ENCODE assay signal across 16 cellular contexts in the genomic region with DNA sequence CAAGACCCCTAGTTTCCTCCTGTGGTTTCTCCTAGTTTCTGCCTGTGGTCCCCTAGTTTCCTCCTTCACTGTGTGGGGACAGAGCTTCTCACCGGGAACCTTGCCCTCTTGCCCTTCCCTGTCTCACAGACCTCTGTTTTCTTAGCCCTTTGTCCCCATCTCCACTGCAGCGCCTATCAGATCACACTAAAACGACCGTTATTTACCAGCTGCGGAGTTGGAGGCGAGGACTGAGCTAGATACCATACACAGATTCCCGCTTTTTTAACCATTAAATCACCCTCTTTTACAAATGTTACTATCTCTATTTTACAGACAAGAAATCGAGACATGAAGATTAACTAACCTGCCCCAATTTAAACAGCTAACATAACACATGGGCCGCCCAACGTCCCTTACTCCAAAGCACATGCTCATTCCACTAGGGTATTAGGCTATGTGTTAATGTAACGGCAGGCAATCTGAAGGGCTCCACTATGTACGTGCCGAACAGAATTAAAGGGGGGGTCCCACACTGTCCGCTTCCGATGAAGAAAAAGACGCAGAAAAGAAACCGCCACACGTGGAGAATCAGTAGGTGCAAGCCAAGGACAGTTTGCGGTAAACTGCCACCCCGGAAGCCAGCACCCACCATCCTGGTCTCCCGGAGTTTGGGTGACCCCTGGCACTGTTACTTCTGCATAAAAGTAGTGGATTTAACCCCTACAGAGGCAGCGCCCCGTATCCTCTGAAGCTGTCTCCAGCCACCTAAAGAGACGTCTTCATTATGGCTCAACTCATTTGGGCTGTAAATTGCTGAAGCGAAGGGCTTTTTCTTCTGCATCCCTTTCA. TPM values are rescaled to one million over a fixed set of nuclear protein-coding genes. Genes with fewer than 3 reads are reported as not detected.
DNase-seq lines count a peak whose midpoint lies in the region; ATAC-seq lines count a peak whose summit lies in the region.
"Had no signal": no experiment of that assay in that cellular context is flagged by ENCODE, and none has a peak within 500 bp of the region (broad histone marks: within the 10 kb centered on the region; RNA-seq: fewer than 3 reads in every experiment).

No MANE protein-coding gene starts in this region.

- H3K27me3 ChIP-seq in BLaER1 treated with 17β-estradiol and CSF1 and Interleukin-3, amounts not matched to agents 10 nM and 100 nM: peaks cover 11 to 30% (median 26%) of the 10 kb centered on the region in 11 experiments; a peak in 21 of 22 replicates
- H3K27me3 ChIP-seq: thyroid gland had no signal

- peaks cover 26% of the 10 kb centered on the region for H3K27me3 Mint-ChIP-seq in activated T-helper 2 cell treated with anti-CD3 and anti-CD28 coated beads, Interferon-gamma antibody, Interleukin-2, Interleukin-4, amounts not matched to agents 10 μg/mL and 5 μg/mL and 100 μg/mL, durations not matched to agents 14 hours and 24 hours and 36 hours (ENCODE audit: low read depth)
- no peaks in the 10 kb centered on the region for H3K27me3 Mint-ChIP-seq in naive B cell

- intact Hi-C loops in activated T-helper 2 cell treated with anti-CD3 and anti-CD28 coated beads, Interferon-gamma antibody, Interleukin-2, Interleukin-4, amounts not matched to agents 10 μg/mL and 5 μg/mL and 100 μg/mL, durations not matched to agents 14 hours and 24 hours and 36 hours (cut with micrococcal nuclease): no loop called here

- no peak overlapping the region for H3K27ac Mint-ChIP-seq in activated T-helper 2 cell treated with anti-CD3 and anti-CD28 coated beads, Interferon-gamma antibody, Interleukin-2, Interleukin-4, amounts not matched to agents 10 μg/mL and 5 μg/mL and 100 μg/mL, durations not matched to agents 14 hours and 24 hours and 36 hours
- peak overlapping the region in 1 of 6 donors; percentile 76 for H3K27ac Mint-ChIP-seq in naive B cell
- H3K27ac Mint-ChIP-seq: T-helper 1 cell treated with Interleukin-12 subunit alpha and Interleukin-12 subunit beta and Interleukin-4 antibody, amounts not matched to agents 30 μg/mL and 1 μg/mL, for 36 hours had no signal

- H3K4me3 ChIP-seq in BLaER1 treated with 17β-estradiol and CSF1 and Interleukin-3, amounts not matched to agents 10 nM and 100 nM: no peak overlapping the region
- H3K4me3 ChIP-seq: thyroid gland had no signal

- H3K4me3 Mint-ChIP-seq in activated T-helper 2 cell treated with anti-CD3 and anti-CD28 coated beads, Interferon-gamma antibody, Interleukin-2, Interleukin-4, amounts not matched to agents 10 μg/mL and 5 μg/mL and 100 μg/mL, durations not matched to agents 14 hours and 24 hours and 36 hours (ENCODE audit: low read depth): peak overlapping the region; percentile 61
- H3K4me3 Mint-ChIP-seq in naive B cell: peak overlapping the region; percentile 38 to 93 (median 84)

- H3K4me2 ChIP-seq in BLaER1 treated with 17β-estradiol and CSF1 and Interleukin-3, amounts not matched to agents 10 nM and 100 nM: peak overlapping the region in 10 of 11 experiments; percentile 12 to 78 (median 45); a peak in 18 of 22 replicates

- no peak overlapping the region for H3K9ac ChIP-seq in BLaER1 treated with 17β-estradiol and CSF1 and Interleukin-3, amounts not matched to agents 10 nM and 100 nM

- H3K27ac ChIP-seq in BLaER1 treated with 17β-estradiol and CSF1 and Interleukin-3, amounts not matched to agents 10 nM and 100 nM: no peak overlapping the region

- peak; percentile 69 for DNase-seq in GDM1 (lab: John Stamatoyannopoulos, UW)
- no peak for DNase-seq in activated T-helper 2 cell treated with anti-CD3 and anti-CD28 coated beads, Interferon-gamma antibody, Interleukin-2, Interleukin-4, amounts not matched to agents 10 μg/mL and 5 μg/mL and 100 μg/mL, durations not matched to agents 14 hours and 24 hours and 36 hours (ENCODE audit: low spot score)
- DNase-seq in naive B cell: no peak
- no peak for DNase-seq in GM19238 (ENCODE audit: insufficient read length, low spot score)
- DNase-seq: heart left ventricle, NCI-H774, RPMI8226 had no signal

- peaks cover 6 to 17% (median 12%) of the 10 kb centered on the region in 11 experiments for H3K36me3 ChIP-seq in BLaER1 treated with 17β-estradiol and CSF1 and Interleukin-3, amounts not matched to agents 10 nM and 100 nM

- no peaks in the 10 kb centered on the region for H3K9me3 ChIP-seq in BLaER1 treated with 17β-estradiol and CSF1 and Interleukin-3, amounts not matched to agents 10 nM and 100 nM (replicated peaks in 1 of 11)
- H3K9me3 ChIP-seq: heart left ventricle, thyroid gland had no signal

- no peaks in the 10 kb centered on the region for H3K9me3 Mint-ChIP-seq in activated T-helper 2 cell treated with anti-CD3 and anti-CD28 coated beads, Interferon-gamma antibody, Interleukin-2, Interleukin-4, amounts not matched to agents 10 μg/mL and 5 μg/mL and 100 μg/mL, durations not matched to agents 14 hours and 24 hours and 36 hours
- H3K9me3 Mint-ChIP-seq in naive B cell: peaks cover 0 to 1% (median 0%) of the 10 kb centered on the region in 7 donors
- H3K9me3 Mint-ChIP-seq: T-helper 1 cell treated with Interleukin-12 subunit alpha and Interleukin-12 subunit beta and Interleukin-4 antibody, amounts not matched to agents 30 μg/mL and 1 μg/mL, for 36 hours had no signal

- ATAC-seq in naive B cell (ENCODE audit: low read depth in 2 of 2) (no peak), HG03025 (IDR thresholded peaks at IDR 0.05; ENCODE audit: low FRiP score, unreplicated experiment) (no peak), GM21367 (IDR thresholded peaks at IDR 0.05; ENCODE audit: unreplicated experiment) (no peak), GM21447 (IDR thresholded peaks at IDR 0.05; ENCODE audit: unreplicated experiment) (no peak)
- ATAC-seq: heart left ventricle had no signal

- H3K36me3 Mint-ChIP-seq in activated T-helper 2 cell treated with anti-CD3 and anti-CD28 coated beads, Interferon-gamma antibody, Interleukin-2, Interleukin-4, amounts not matched to agents 10 μg/mL and 5 μg/mL and 100 μg/mL, durations not matched to agents 14 hours and 24 hours and 36 hours (ENCODE audit: low read depth): peaks cover 19% of the 10 kb centered on the region
- H3K36me3 Mint-ChIP-seq in naive B cell: no peaks in the 10 kb centered on the region

- peaks cover 8 to 28% (median 22%) of the 10 kb centered on the region in 11 experiments; a peak in 19 of 22 replicates for H4K20me1 ChIP-seq in BLaER1 treated with 17β-estradiol and CSF1 and Interleukin-3, amounts not matched to agents 10 nM and 100 nM

- H3K4me1 ChIP-seq in BLaER1 treated with 17β-estradiol and CSF1 and Interleukin-3, amounts not matched to agents 10 nM and 100 nM: peaks cover 20 to 39% (median 38%) of the 10 kb centered on the region in 10 experiments

- H3K4me1 Mint-ChIP-seq in activated T-helper 2 cell treated with anti-CD3 and anti-CD28 coated beads, Interferon-gamma antibody, Interleukin-2, Interleukin-4, amounts not matched to agents 10 μg/mL and 5 μg/mL and 100 μg/mL, durations not matched to agents 14 hours and 24 hours and 36 hours (ENCODE audit: low read depth): peaks cover 13% of the 10 kb centered on the region
- peaks cover 20 to 21% (median 21%) of the 10 kb centered on the region in 3 donors for H3K4me1 Mint-ChIP-seq in naive B cell

RNA-seq across cellular contexts. Expression of a gene that starts 1.9 kb away (rescaled TPM):
- total RNA-seq in activated T-helper 2 cell treated with anti-CD3 and anti-CD28 coated beads, Interferon-gamma antibody, Interleukin-2, Interleukin-4, amounts not matched to agents 10 μg/mL and 5 μg/mL and 100 μg/mL, durations not matched to agents 14 hours and 24 hours and 36 hours: 219 and 233 TPM in 2 replicates
- 10 to 100 TPM; 29.4 to 40.7 (median 37.4) TPM for polyA plus RNA-seq in naive B cell (ENCODE audit: low read depth in 6 of 6)

RNA-seq across cellular contexts. Expression of a gene that starts 19.6 kb away (rescaled TPM):
- 43.4 and 46.4 TPM in 2 replicates for total RNA-seq in activated T-helper 2 cell treated with anti-CD3 and anti-CD28 coated beads, Interferon-gamma antibody, Interleukin-2, Interleukin-4, amounts not matched to agents 10 μg/mL and 5 μg/mL and 100 μg/mL, durations not matched to agents 14 hours and 24 hours and 36 hours
- 100 to 1,000 TPM in 2 of 6 donors, 10 to 100 TPM in 4; 66.7 to 108 (median 74.7) TPM for polyA plus RNA-seq in naive B cell (ENCODE audit: low read depth in 6 of 6)

RNA-seq across cellular contexts. Expression of a gene that starts 42.0 kb away (rescaled TPM):
- total RNA-seq in activated T-helper 2 cell treated with anti-CD3 and anti-CD28 coated beads, Interferon-gamma antibody, Interleukin-2, Interleukin-4, amounts not matched to agents 10 μg/mL and 5 μg/mL and 100 μg/mL, durations not matched to agents 14 hours and 24 hours and 36 hours: not detected in 2 replicates
- 1 to 10 TPM in 4 of 6 donors, under 1 TPM in 2; 0.47 to 1.9 (median 1.1) TPM for polyA plus RNA-seq in naive B cell (ENCODE audit: low read depth in 6 of 6)
- total RNA-seq: HT1080, kidney epithelial cell had no signal
- polyA plus RNA-seq: BJ had no signal
